In the genomic region with DNA sequence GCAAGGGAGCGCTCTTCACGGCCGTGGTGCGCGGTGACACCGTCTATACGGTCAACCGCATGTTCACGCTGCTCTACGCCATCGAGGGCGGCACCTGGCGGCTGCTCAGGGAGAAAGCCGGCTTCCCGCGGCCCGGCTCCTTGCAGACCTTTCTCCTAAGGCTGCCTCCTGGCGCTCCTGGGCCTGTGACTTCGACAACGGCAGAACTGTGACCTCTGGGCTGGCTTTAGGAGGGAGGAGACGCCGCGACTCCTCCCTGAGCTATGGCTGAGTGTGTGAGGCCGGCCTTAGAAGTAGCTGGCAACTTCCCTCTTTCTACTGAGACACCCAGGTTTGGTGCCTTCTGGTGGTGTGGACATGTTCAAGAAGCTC, we compare ENCODE assay signal across 8 cellular contexts. TPM values are rescaled to one million over a fixed set of nuclear protein-coding genes. Genes with fewer than 3 reads are reported as not detected.
A peak's percentile ranks its signal among the peaks of the same experiment; 100 is the strongest.
DNase-seq lines count a peak whose midpoint lies in the region; ATAC-seq and TF ChIP-seq lines count a peak whose summit lies in the region.

No MANE protein-coding gene starts in this region.

- no peak overlapping the region for H3K4me3 Mint-ChIP-seq in T-helper 17 cell
- no peak overlapping the region for H3K4me3 Mint-ChIP-seq in brain

- peak; percentile 54 for DNase-seq in COLO668 (lab: John Stamatoyannopoulos, UW; ENCODE audit: unreplicated experiment)
- peak; percentile 23 to 33 (median 27) for DNase-seq in T-helper 17 cell
- DNase-seq in left lung = peak; percentile 55 to 88
- DNase-seq in stimulated activated CD8-positive, alpha-beta memory T cell treated with anti-CD3 and anti-CD28 coated beads, Interleukin-15, amount 100 ng/mL, for 48 hours (ENCODE audit: low read depth in 2 of 2) = peak; percentile 29 to 42
- no peak for DNase-seq in NCI-H1048 (lab: John Stamatoyannopoulos, UW)

- peaks cover 15 to 16% of the 10 kb centered on the region in 2 donors for H3K4me1 ChIP-seq in left lung

- H3K36me3 ChIP-seq in left lung = no peaks in the 10 kb centered on the region

- H3K4me1 Mint-ChIP-seq in T-helper 17 cell (peaks cover 10% of the 10 kb centered on the region), brain (peaks cover 34% of the 10 kb centered on the region)

- H3K27me3 Mint-ChIP-seq in T-helper 17 cell (peaks cover 40% of the 10 kb centered on the region), brain (peaks cover 55% of the 10 kb centered on the region)

- TF ChIP-seq CTCF in brain (conservative IDR thresholded peaks at IDR 0.05) (peak; percentile 16 to 35), left lung (IDR thresholded peaks at IDR 0.05) (peak; percentile 34 to 46)

- H3K27ac ChIP-seq in left lung = no peak overlapping the region

- no peak overlapping the region for H3K4me3 ChIP-seq in left lung

- H3K27me3 ChIP-seq in left lung = peaks cover 5 to 46% of the 10 kb centered on the region in 2 donors

- ATAC-seq in T-helper 17 cell (peak; percentile 74), left lung (peak; percentile 73), GM18909 (IDR thresholded peaks at IDR 0.05; ENCODE audit: poor library complexity, unreplicated experiment) (no peak), HG02610 (IDR thresholded peaks at IDR 0.05; ENCODE audit: unreplicated experiment) (no peak)

- intact Hi-C loops in left lung (cut with DNase I) = no loop called here

- H3K9me3 ChIP-seq in T-helper 17 cell (ENCODE audit: control insufficient read depth, low read length, poor library complexity, severe bottlenecking) (no peaks in the 10 kb centered on the region), left lung (no peaks in the 10 kb centered on the region)

- H3K27ac Mint-ChIP-seq in T-helper 17 cell (no peak overlapping the region), brain (no peak overlapping the region)

- peaks cover 0 to 6% (median 0%) of the 10 kb centered on the region in 5 experiments for H3K9me3 Mint-ChIP-seq in brain

- H3K36me3 Mint-ChIP-seq in T-helper 17 cell (ENCODE audit: low read depth) (peaks cover 6% of the 10 kb centered on the region), brain (no peaks in the 10 kb centered on the region)

RNA-seq across cellular contexts. Expression of gene KBTBD13, which starts 1.4 kb away (rescaled TPM):
- total RNA-seq in T-helper 17 cell = not detected
- polyA plus RNA-seq in brain (ENCODE audit: insufficient read depth, low read depth, low replicate concordance) = not detected
- total RNA-seq in left lung = under 1 TPM in 1 of 2 donors, not detected in 1; 0.18 TPM

RNA-seq across cellular contexts. Expression of gene RASL12, which starts 10.2 kb away (rescaled TPM):
- total RNA-seq in T-helper 17 cell = not detected
- polyA plus RNA-seq in brain (ENCODE audit: insufficient read depth, low read depth, low replicate concordance) = 9.1 TPM
- 10 to 100 TPM; 23.8 to 24.3 TPM for total RNA-seq in left lung

RNA-seq across cellular contexts. Expression of gene SLC51B, which starts 32.8 kb away (rescaled TPM):
- total RNA-seq in T-helper 17 cell (not detected), left lung (1 to 10 TPM in 1 of 2 donors, under 1 TPM in 1; 0.39 to 2.7 TPM)
- polyA plus RNA-seq in brain (ENCODE audit: insufficient read depth, low read depth, low replicate concordance) = 0.51 TPM

RNA-seq across cellular contexts. Expression of gene UBAP1L, which starts 37.0 kb away (rescaled TPM):
- total RNA-seq in T-helper 17 cell (1 to 10 TPM; 7.8 to 8.4 TPM), left lung (1 to 10 TPM; 2.7 to 3.8 TPM)
- polyA plus RNA-seq in brain (ENCODE audit: insufficient read depth, low read depth, low replicate concordance) = 1.1 TPM

RNA-seq across cellular contexts. Expression of gene MTFMT, which starts 48.5 kb away (rescaled TPM):
- 1 to 10 TPM; 8.6 to 9.1 TPM for total RNA-seq in T-helper 17 cell
- polyA plus RNA-seq in brain (ENCODE audit: insufficient read depth, low read depth, low replicate concordance) = 6.9 TPM
- total RNA-seq in left lung = 10 to 100 TPM; 12.7 to 14.5 TPM

Comparison
In these comparisons a context has a peak if more than half of its experiments do, and no peak if none do; other contexts are left out.
1. ATAC-seq: peak in T-helper 17 cell (single experiment) and left lung (single experiment); none in GM18909 (single experiment) and HG02610 (single experiment).
2. RNA of gene RASL12, which starts 10.2 kb away (total RNA-seq): 23.8 to 24.3 TPM in left lung; not detected in T-helper 17 cell; every median in the first group is over 10 times any median in the second.